Comparison of ENCODE assay signal across 8 cellular contexts in genomic region chr11:20387262-20388095, GRCh38. TPM values are rescaled to one million over a fixed set of nuclear protein-coding genes. Genes with fewer than 3 reads are reported as not detected.
DNase-seq lines count a peak whose midpoint lies in the region; ATAC-seq and TF ChIP-seq lines count a peak whose summit lies in the region.

Gene PRMT3 (plus strand): TSS chr11:20387716. CDS start chr11:20387747, 31 bp downstream.

- in situ Hi-C loops in GM18951 (cut with MboI; ENCODE audit: low sequenced_read_pairs, unreplicated experiment): loop anchor here (10.0 kb wide), 1 partner anchor 217 kb away; no protein-coding TSS in a partner anchor

- no peaks in the 10 kb centered on the region for H3K4me1 ChIP-seq in breast epithelium
- H3K4me1 ChIP-seq in iPS-20b (ENCODE audit: insufficient read depth, low read length): 0 out of 2 replicates have a peak, but pooled peaks cover 5% of the 10 kb centered on the region

- intact Hi-C loops in breast epithelium (cut with DNase I; ENCODE audit: low total_unique reads): no loop called here

- H3K9me3 ChIP-seq in WERI-Rb-1 (ENCODE audit: severe bottlenecking): no peaks in the 10 kb centered on the region
- H3K9me3 ChIP-seq in breast epithelium: no peaks in the 10 kb centered on the region
- H3K9me3 ChIP-seq in iPS-20b (ENCODE audit: insufficient read depth, low read depth, low read length): no peaks in the 10 kb centered on the region

- peaks cover 8% of the 10 kb centered on the region for H3K36me3 ChIP-seq in WERI-Rb-1
- H3K36me3 ChIP-seq in breast epithelium: no peaks in the 10 kb centered on the region
- peaks cover 19% of the 10 kb centered on the region for H3K36me3 ChIP-seq in iPS-20b (ENCODE audit: insufficient read depth, low read depth, low read length)

- H3K9ac ChIP-seq in iPS-20b (ENCODE audit: low read depth, low read length): peak within 1 kb of the TSS; percentile 89; the same call in 1 of the 2 replicates

- DNase-seq in AG08396 (ENCODE audit: low spot score) (peak; percentile 98), NCI-H2227 (lab: John Stamatoyannopoulos, UW; ENCODE audit: unreplicated experiment) (peak; percentile 98), WERI-Rb-1 (peak; percentile 95), breast epithelium (ENCODE audit: low spot score in 2 of 2) (peak; percentile 88 to 95)

- no peaks in the 10 kb centered on the region for H3K27me3 ChIP-seq in WERI-Rb-1 (ENCODE audit: insufficient read depth, low read depth, severe bottlenecking)
- H3K27me3 ChIP-seq in breast epithelium: no peaks in the 10 kb centered on the region
- H3K27me3 ChIP-seq in iPS-20b (ENCODE audit: insufficient read depth, low read length): no peaks in the 10 kb centered on the region

- H3K27ac ChIP-seq in WERI-Rb-1 (peak within 1 kb of the TSS; percentile 79), breast epithelium (peak within 1 kb of the TSS; percentile 86 to 90), iPS-20b (ENCODE audit: low read length) (peak within 1 kb of the TSS; percentile 61), skin epidermis (peak within 1 kb of the TSS; percentile 80 to 99 (median 94))

- TF ChIP-seq CTCF in WERI-Rb-1 (IDR thresholded peaks at IDR 0.05; ENCODE audit: low read depth, low read length) (no peak), breast epithelium (IDR thresholded peaks at IDR 0.05) (peak; percentile 92 to 99 (median 99))

- H3K4me3 ChIP-seq in WERI-Rb-1 (ENCODE audit: low read depth, low read length) (peak within 1 kb of the TSS; percentile 82), breast epithelium (peak within 1 kb of the TSS; percentile 76 to 87 (median 79)), iPS-20b (ENCODE audit: low read length) (peak within 1 kb of the TSS; percentile 82), skin epidermis (peak within 1 kb of the TSS; percentile 67 to 97 (median 84))

- peak; percentile 84 for ATAC-seq in HG03175 (IDR thresholded peaks at IDR 0.05; ENCODE audit: unreplicated experiment)

- peak; percentile 90 for TF ChIP-seq POLR2A in GM18951 (IDR thresholded peaks at IDR 0.05; ENCODE audit: extremely low read depth, insufficient read depth, insufficient read length)
- no peak for TF ChIP-seq POLR2A in breast epithelium (IDR thresholded peaks at IDR 0.05)

RNA-seq across cellular contexts. Expression of gene PRMT3, which starts in this region (rescaled TPM):
- total RNA-seq in breast epithelium: 10 to 100 TPM; 14.9 to 26.2 (median 18.4) TPM

Comparison
In these comparisons a context has a peak if more than half of its experiments do, and no peak if none do; other contexts are left out.
1. Peak in every context shown above with its lines: DNase-seq, ATAC-seq, H3K4me3 ChIP-seq and H3K27ac ChIP-seq.